ENCODE assay signal across 1 cellular context in the genomic region with DNA sequence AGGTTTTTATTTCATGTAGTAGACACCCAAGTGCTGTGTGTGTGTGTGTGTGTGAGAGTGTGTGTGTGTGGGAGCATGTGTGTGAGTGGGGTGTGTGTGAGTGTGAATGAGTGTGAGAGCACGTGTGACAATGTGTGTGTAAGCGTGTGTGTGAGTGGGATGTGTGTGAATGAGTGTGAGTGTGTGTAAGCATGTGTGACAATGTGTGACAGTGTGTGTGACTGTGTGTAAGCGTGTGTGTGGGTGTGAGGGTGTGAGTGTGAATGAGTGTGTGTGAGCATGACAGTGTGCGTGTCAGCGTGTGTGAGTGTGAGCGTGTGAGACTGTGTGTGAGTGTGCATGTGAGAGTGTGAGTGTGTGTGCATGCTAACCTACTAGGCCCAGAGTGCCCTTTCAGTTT.
TF ChIP-seq lines count a peak whose summit lies in the region.

No MANE protein-coding gene starts in this region.

TF ChIP-seq in K562, 482 proteins besides CTCF, POLR2A, EP300 and RAD21 (continued from another document):
- TF ChIP-seq, protein P1, sequence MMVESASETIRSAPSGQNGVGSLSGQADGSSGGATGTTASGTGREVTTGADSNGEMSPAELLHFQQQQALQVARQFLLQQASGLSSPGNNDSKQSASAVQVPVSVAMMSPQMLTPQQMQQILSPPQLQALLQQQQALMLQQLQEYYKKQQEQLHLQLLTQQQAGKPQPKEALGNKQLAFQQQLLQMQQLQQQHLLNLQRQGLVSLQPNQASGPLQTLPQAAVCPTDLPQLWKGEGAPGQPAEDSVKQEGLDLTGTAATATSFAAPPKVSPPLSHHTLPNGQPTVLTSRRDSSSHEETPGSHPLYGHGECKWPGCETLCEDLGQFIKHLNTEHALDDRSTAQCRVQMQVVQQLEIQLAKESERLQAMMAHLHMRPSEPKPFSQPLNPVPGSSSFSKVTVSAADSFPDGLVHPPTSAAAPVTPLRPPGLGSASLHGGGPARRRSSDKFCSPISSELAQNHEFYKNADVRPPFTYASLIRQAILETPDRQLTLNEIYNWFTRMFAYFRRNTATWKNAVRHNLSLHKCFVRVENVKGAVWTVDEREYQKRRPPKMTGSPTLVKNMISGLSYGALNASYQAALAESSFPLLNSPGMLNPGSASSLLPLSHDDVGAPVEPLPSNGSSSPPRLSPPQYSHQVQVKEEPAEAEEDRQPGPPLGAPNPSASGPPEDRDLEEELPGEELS (CRISPR knock-in tag; IDR thresholded peaks at IDR 0.05; ENCODE audit: borderline replicate concordance), result no peak
- TF ChIP-seq SAP30 (IDR thresholded peaks at IDR 0.05; ENCODE audit: borderline replicate concordance, insufficient read depth, low read depth, low read length, poor library complexity, severe bottlenecking) (no peak), MEF2D (tag; conservative IDR thresholded peaks at IDR 0.05; ENCODE audit: low read depth) (no peak), PHB (CRISPR knock-in tag; IDR thresholded peaks at IDR 0.05) (no peak), FOXA1 (IDR thresholded peaks at IDR 0.05; ENCODE audit: borderline replicate concordance) (no peak), ZBTB43 (CRISPR knock-in tag; IDR thresholded peaks at IDR 0.05) (peak; percentile 99), DACH1 (IDR thresholded peaks at IDR 0.05; ENCODE audit: partially characterized antibody) (no peak), ZNF184 (CRISPR knock-in tag; IDR thresholded peaks at IDR 0.05) (no peak)
- TF ChIP-seq, protein P2, sequence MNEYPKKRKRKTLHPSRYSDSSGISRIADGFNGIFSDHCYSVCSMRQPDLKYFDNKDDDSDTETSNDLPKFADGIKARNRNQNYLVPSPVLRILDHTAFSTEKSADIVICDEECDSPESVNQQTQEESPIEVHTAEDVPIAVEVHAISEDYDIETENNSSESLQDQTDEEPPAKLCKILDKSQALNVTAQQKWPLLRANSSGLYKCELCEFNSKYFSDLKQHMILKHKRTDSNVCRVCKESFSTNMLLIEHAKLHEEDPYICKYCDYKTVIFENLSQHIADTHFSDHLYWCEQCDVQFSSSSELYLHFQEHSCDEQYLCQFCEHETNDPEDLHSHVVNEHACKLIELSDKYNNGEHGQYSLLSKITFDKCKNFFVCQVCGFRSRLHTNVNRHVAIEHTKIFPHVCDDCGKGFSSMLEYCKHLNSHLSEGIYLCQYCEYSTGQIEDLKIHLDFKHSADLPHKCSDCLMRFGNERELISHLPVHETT (CRISPR knock-in tag; conservative IDR thresholded peaks at IDR 0.05 in 1 of 2, IDR thresholded peaks at IDR 0.05 in 1 of 2), result no peak
TF ChIP-seq in K562: peak in this region for 6.
